ENCODE assay signal across 34 cellular contexts in genomic region chr16:20424129-20424866, GRCh38. TPM values are rescaled to one million over a fixed set of nuclear protein-coding genes. Genes with fewer than 3 reads are reported as not detected.
"Had no signal": no experiment of that assay in that cellular context is flagged by ENCODE, and none has a peak within 500 bp of the region (broad histone marks: within the 10 kb centered on the region; RNA-seq: fewer than 3 reads in every experiment).

No MANE protein-coding gene starts in this region.

- ATAC-seq: activated T-cell treated with anti-CD3 and anti-CD28 coated beads, Interleukin-2, amount 50 U/mL, for 4 hours; Panc1 had no signal

- H3K27ac ChIP-seq: brain microvascular endothelial cell, SJSA1, VCaP had no signal

- H3K4me1 ChIP-seq: SJSA1 had no signal

- H3K9me3 Mint-ChIP-seq: activated B cell treated with CpG ODN at 0.5 μM for 24 hours; activated CD4-positive, alpha-beta memory T cell treated with anti-CD3 and anti-CD28 coated beads for 36 hours; activated naive CD4-positive, alpha-beta T cell treated with anti-CD3 and anti-CD28 coated beads, Interleukin-2, amount 10 ng/mL, durations not matched to agents 7 days and 5 days; activated T-helper 1 cell treated with anti-CD3 and anti-CD28 coated beads, Interleukin-12 subunit alpha, Interleukin-12 subunit beta, Interleukin-2, Interleukin-4 antibody, amounts not matched to agents 30 ng/mL and 10 ng/mL and 1 ng/mL, durations not matched to agents 14 hours and 24 hours and 36 hours had no signal

- H3K27me3 Mint-ChIP-seq: activated naive CD4-positive, alpha-beta T cell treated with anti-CD3 and anti-CD28 coated beads, Interleukin-2, amount 10 ng/mL, durations not matched to agents 7 days and 5 days had no signal

- H3K27ac Mint-ChIP-seq: activated B cell treated with CpG ODN at 0.5 μM for 24 hours; activated CD4-positive, alpha-beta memory T cell treated with anti-CD3 and anti-CD28 coated beads for 36 hours; activated naive CD4-positive, alpha-beta T cell treated with anti-CD3 and anti-CD28 coated beads, Interleukin-2, amount 10 ng/mL, durations not matched to agents 7 days and 5 days; activated naive CD8-positive, alpha-beta T cell; activated T-helper 1 cell treated with anti-CD3 and anti-CD28 coated beads, Interleukin-12 subunit alpha, Interleukin-12 subunit beta, Interleukin-2, Interleukin-4 antibody, amounts not matched to agents 30 ng/mL and 10 ng/mL and 1 ng/mL, durations not matched to agents 14 hours and 24 hours and 36 hours had no signal

- H3K36me3 ChIP-seq: brain microvascular endothelial cell, MG63, SJSA1 had no signal

- H3K4me3 ChIP-seq: MG63, SJSA1 had no signal

- H3K27me3 ChIP-seq: brain microvascular endothelial cell, MG63, SJSA1 had no signal

- H3K4me1 Mint-ChIP-seq: activated B cell treated with CpG ODN at 0.5 μM for 24 hours; activated naive CD4-positive, alpha-beta T cell treated with anti-CD3 and anti-CD28 coated beads, Interleukin-2, amount 10 ng/mL, durations not matched to agents 7 days and 5 days had no signal

- DNase-seq: activated B cell treated with CpG ODN at 0.5 μM for 24 hours; activated CD4-positive, alpha-beta memory T cell treated with anti-CD3 and anti-CD28 coated beads for 36 hours; activated CD4-positive, alpha-beta T cell treated with anti-CD3 and anti-CD28 coated beads for 4 hours; activated CD4-positive, alpha-beta T cell treated with anti-CD3 and anti-CD28 coated beads, Interleukin-2, amount 50 U/mL, for 1 hour; activated CD4-positive, CD25-positive, alpha-beta regulatory T cell treated with anti-CD3 and anti-CD28 coated beads, Interleukin-2, amount 50 U/mL, for 72 hours; activated CD8-positive, alpha-beta memory T cell treated with anti-CD3 and anti-CD28 coated beads, Interleukin-2, amount 50 U/mL, for 4 hours; activated gamma-delta T cell treated with Interleukin-2 at 50 U/mL for 16 hours; activated naive CD4-positive, alpha-beta T cell treated with anti-CD3 and anti-CD28 coated beads, Interleukin-2, amount 10 ng/mL, durations not matched to agents 7 days and 5 days; activated T-cell treated with anti-CD3 and anti-CD28 coated beads for 4 hours; activated T-cell treated with anti-CD3 and anti-CD28 coated beads, Interleukin-2, amount 50 U/mL, for 4 hours; amniotic stem cell; aorta; brain microvascular endothelial cell; central memory CD4-positive, alpha-beta T cell; MG63; NCI-H1092; NCI-H1436 treated with DMSO at 0.1 percent for 48 hours; NCI-H1694 treated with DMSO at 0.1 percent for 48 hours; NCI-H2029; NCI-H345; NCI-H524 treated with DMSO at 0.1 percent for 48 hours; SHP77; SW 1271; T-helper 1 cell; T-helper 2 cell; T-helper 9 cell had no signal

- H3K9me3 ChIP-seq: MG63, SJSA1 had no signal

- H3K4me3 Mint-ChIP-seq: activated B cell treated with CpG ODN at 0.5 μM for 24 hours; activated CD4-positive, alpha-beta memory T cell treated with anti-CD3 and anti-CD28 coated beads for 36 hours; activated naive CD4-positive, alpha-beta T cell treated with anti-CD3 and anti-CD28 coated beads, Interleukin-2, amount 10 ng/mL, durations not matched to agents 7 days and 5 days; activated naive CD8-positive, alpha-beta T cell; activated T-cell treated with anti-CD3 and anti-CD28 coated beads, Interleukin-2, amount 50 U/mL, for 4 hours; activated T-helper 1 cell treated with anti-CD3 and anti-CD28 coated beads, Interleukin-12 subunit alpha, Interleukin-12 subunit beta, Interleukin-2, Interleukin-4 antibody, amounts not matched to agents 30 ng/mL and 10 ng/mL and 1 ng/mL, durations not matched to agents 14 hours and 24 hours and 36 hours had no signal

- H3K36me3 Mint-ChIP-seq: activated CD4-positive, alpha-beta memory T cell treated with anti-CD3 and anti-CD28 coated beads for 36 hours; activated naive CD4-positive, alpha-beta T cell treated with anti-CD3 and anti-CD28 coated beads, Interleukin-2, amount 10 ng/mL, durations not matched to agents 7 days and 5 days; activated naive CD8-positive, alpha-beta T cell had no signal

RNA-seq across cellular contexts. Expression of gene ACSM5, which starts 15.0 kb away (rescaled TPM):
- total RNA-seq: activated B cell treated with CpG ODN at 0.5 μM for 24 hours; activated CD4-positive, alpha-beta memory T cell treated with anti-CD3 and anti-CD28 coated beads for 36 hours; activated T-cell treated with anti-CD3 and anti-CD28 coated beads, Interleukin-2, amount 50 U/mL, for 4 hours; activated T-helper 1 cell treated with anti-CD3 and anti-CD28 coated beads, Interleukin-12 subunit alpha, Interleukin-12 subunit beta, Interleukin-2, Interleukin-4 antibody, amounts not matched to agents 30 ng/mL and 10 ng/mL and 1 ng/mL, durations not matched to agents 14 hours and 24 hours and 36 hours; NCI-H460; RPMI7951; SJSA1 had no signal

RNA-seq across cellular contexts. Expression of gene PDILT, which starts 19.8 kb away (rescaled TPM):
- total RNA-seq: activated B cell treated with CpG ODN at 0.5 μM for 24 hours; activated CD4-positive, alpha-beta memory T cell treated with anti-CD3 and anti-CD28 coated beads for 36 hours; activated T-cell treated with anti-CD3 and anti-CD28 coated beads, Interleukin-2, amount 50 U/mL, for 4 hours; activated T-helper 1 cell treated with anti-CD3 and anti-CD28 coated beads, Interleukin-12 subunit alpha, Interleukin-12 subunit beta, Interleukin-2, Interleukin-4 antibody, amounts not matched to agents 30 ng/mL and 10 ng/mL and 1 ng/mL, durations not matched to agents 14 hours and 24 hours and 36 hours; aorta; cerebellum; NCI-H460; RPMI7951; SJSA1 had no signal
- polyA plus RNA-seq: aorta had no signal

RNA-seq across cellular contexts. Expression of gene ACSM2A, which starts 27.0 kb away (rescaled TPM):
- total RNA-seq: activated B cell treated with CpG ODN at 0.5 μM for 24 hours; activated CD4-positive, alpha-beta memory T cell treated with anti-CD3 and anti-CD28 coated beads for 36 hours; activated T-helper 1 cell treated with anti-CD3 and anti-CD28 coated beads, Interleukin-12 subunit alpha, Interleukin-12 subunit beta, Interleukin-2, Interleukin-4 antibody, amounts not matched to agents 30 ng/mL and 10 ng/mL and 1 ng/mL, durations not matched to agents 14 hours and 24 hours and 36 hours; aorta; cerebellum; NCI-H460; RPMI7951; SJSA1 had no signal
- polyA plus RNA-seq: aorta had no signal
